ENCODE assay signal across 28 cellular contexts in genomic region chr11:41320233-41320993, GRCh38.
A peak's percentile ranks its signal among the peaks of the same experiment; 100 is the strongest.
DNase-seq lines count a peak whose midpoint lies in the region; ATAC-seq, FAIRE-seq and TF ChIP-seq lines count a peak whose summit lies in the region.
"Had no signal": no experiment of that assay in that cellular context is flagged by ENCODE, and none has a peak within 500 bp of the region (broad histone marks: within the 10 kb centered on the region; RNA-seq: fewer than 3 reads in every experiment).

No MANE protein-coding gene starts in this region.

- peak overlapping the region; percentile 48 for H2AFZ ChIP-seq in H9 (ENCODE audit: low read length)
- H2AFZ ChIP-seq: hepatocyte had no signal

- ATAC-seq in stimulated activated naive B cell treated with anti-CD40 and anti-IgM and Interleukin-4, amounts not matched to agents 10 μg/mL and 1 μg/mL and 100 μg/mL, for 72 hours (replicated peaks) = peak; percentile 56 to 86
- ATAC-seq: activated T-cell treated with anti-CD3 and anti-CD28 coated beads, Interleukin-2, amount 50 U/mL, for 4 hours; gastroesophageal sphincter; mucosa of descending colon; natural killer cell; SK-N-SH treated with all-trans-retinoic acid at 6 μM for 48 hours had no signal

- no peak overlapping the region for H3K23ac ChIP-seq in H9 (ENCODE audit: insufficient read length, low read depth, low read length)

- no peaks in the 10 kb centered on the region for H3K36me3 Mint-ChIP-seq in H9 (ENCODE audit: insufficient read depth in 1 of 3, low read depth in 3 of 3)
- no peaks in the 10 kb centered on the region for H3K36me3 Mint-ChIP-seq in stimulated activated naive B cell treated with anti-CD40 and anti-IgM and Interleukin-4, amounts not matched to agents 10 μg/mL and 1 μg/mL and 100 μg/mL, for 72 hours
- H3K36me3 Mint-ChIP-seq: natural killer cell had no signal

- H4K5ac ChIP-seq in H9 (ENCODE audit: insufficient read length, low read depth, low read length) = no peak overlapping the region

- H2BK5ac ChIP-seq in H9 (ENCODE audit: insufficient read length, low read length) = no peak overlapping the region

- no peaks in the 10 kb centered on the region for H3K79me1 ChIP-seq in H9 (ENCODE audit: insufficient read depth, low read depth, low read length, poor library complexity, severe bottlenecking)

- no peaks in the 10 kb centered on the region for H3K4me1 Mint-ChIP-seq in H9
- peaks cover 0 to 2% of the 10 kb centered on the region in 2 donors for H3K4me1 Mint-ChIP-seq in stimulated activated naive B cell treated with anti-CD40 and anti-IgM and Interleukin-4, amounts not matched to agents 10 μg/mL and 1 μg/mL and 100 μg/mL, for 72 hours
- H3K4me1 Mint-ChIP-seq: natural killer cell had no signal

- no peak overlapping the region for H3K18ac ChIP-seq in H9 (ENCODE audit: insufficient read length, low read depth, low read length)

- no peak overlapping the region for H2AK5ac ChIP-seq in H9 (ENCODE audit: insufficient read length, low read length)

- H2BK120ac ChIP-seq in H9 (ENCODE audit: low read depth, low read length, poor library complexity, severe bottlenecking) = no peak overlapping the region

- H3K4me1 ChIP-seq in H9 (ENCODE audit: insufficient read depth, low read length) = no peaks in the 10 kb centered on the region
- H3K4me1 ChIP-seq: BLaER1, gastroesophageal sphincter, suprapubic skin, upper lobe of left lung had no signal

- H3K79me2 ChIP-seq in H9 (ENCODE audit: insufficient read depth, low read length) = no peaks in the 10 kb centered on the region
- H3K79me2 ChIP-seq: hepatocyte had no signal

- no peaks in the 10 kb centered on the region for H3K27me3 ChIP-seq in H9 (ENCODE audit: insufficient read depth, low read length)
- H3K27me3 ChIP-seq: BLaER1, gastroesophageal sphincter, hepatocyte, suprapubic skin, upper lobe of left lung had no signal

- no peak overlapping the region for H4K8ac ChIP-seq in H9 (replicated peaks; ENCODE audit: insufficient read length, low read depth, low read length)

- no peak overlapping the region for H3K14ac ChIP-seq in H9 (ENCODE audit: insufficient read depth, low read length)

- no peaks in the 10 kb centered on the region for H4K20me1 ChIP-seq in H9 (ENCODE audit: control insufficient read depth, insufficient read depth, insufficient read length)
- H4K20me1 ChIP-seq: BLaER1 had no signal

- FAIRE-seq in RCC 7860 (lab: Jason Lieb, UNC) = peak; percentile 69
- FAIRE-seq: endothelial cell of umbilical vein, TTC549 had no signal

- no peaks in the 10 kb centered on the region for H3K9me3 Mint-ChIP-seq in H9
- peaks cover 1 to 8% of the 10 kb centered on the region in 2 donors for H3K9me3 Mint-ChIP-seq in stimulated activated naive B cell treated with anti-CD40 and anti-IgM and Interleukin-4, amounts not matched to agents 10 μg/mL and 1 μg/mL and 100 μg/mL, for 72 hours

- H3K27ac ChIP-seq in H9 (ENCODE audit: insufficient read length, low read depth, low read length) = no peak overlapping the region
- H3K27ac ChIP-seq: BLaER1, gastroesophageal sphincter, hepatocyte, suprapubic skin, upper lobe of left lung had no signal

- H3K56ac ChIP-seq in H9 (ENCODE audit: insufficient read length, low read depth, low read length) = no peak overlapping the region

- no peak overlapping the region for H2BK20ac ChIP-seq in H9 (ENCODE audit: low read depth, low read length, poor library complexity, severe bottlenecking)

- no peaks in the 10 kb centered on the region for H3K27me3 Mint-ChIP-seq in H9 (ENCODE audit: low read depth)
- H3K27me3 Mint-ChIP-seq in stimulated activated naive B cell treated with anti-CD40 and anti-IgM and Interleukin-4, amounts not matched to agents 10 μg/mL and 1 μg/mL and 100 μg/mL, for 72 hours = no peaks in the 10 kb centered on the region

- H3K23me2 ChIP-seq in H9 (ENCODE audit: insufficient read length, low read depth, low read length, poor library complexity, severe bottlenecking) = no peaks in the 10 kb centered on the region

- H3T11ph ChIP-seq in H9 (ENCODE audit: low read length) = no peak overlapping the region

- no peak overlapping the region for H2BK12ac ChIP-seq in H9 (ENCODE audit: insufficient read length, low read depth, low read length)

- TF ChIP-seq CTCF in H9 (conservative IDR thresholded peaks at IDR 0.05) = no peak

- H3K27ac Mint-ChIP-seq in H9 = no peak overlapping the region
- H3K27ac Mint-ChIP-seq in stimulated activated naive B cell treated with anti-CD40 and anti-IgM and Interleukin-4, amounts not matched to agents 10 μg/mL and 1 μg/mL and 100 μg/mL, for 72 hours = peak overlapping the region; percentile 57
- H3K27ac Mint-ChIP-seq: natural killer cell; T-helper 1 cell treated with Interleukin-12 subunit alpha and Interleukin-12 subunit beta and Interleukin-4 antibody, amounts not matched to agents 30 μg/mL and 1 μg/mL, for 36 hours had no signal

- no CpG with 5 or more reads among the region's 4 CpGs for WGBS in H9 (ENCODE audit: extremely low coverage, insufficient read length, low lambda C conversion rate)

- H3K9ac ChIP-seq in H9 (ENCODE audit: extremely low read depth, insufficient read length, low read length) = no peak overlapping the region
- H3K9ac ChIP-seq: BLaER1 had no signal

- no peak for DNase-seq in H9
- DNase-seq in RCC 7860 (ENCODE audit: low spot score) = peak; percentile 23
- DNase-seq in glomerular visceral epithelial cell (ENCODE audit: extremely low spot score) = peak; percentile 18
- no peak for DNase-seq in stimulated activated naive B cell treated with anti-CD40 and anti-IgM and Interleukin-4, amounts not matched to agents 10 μg/mL and 1 μg/mL and 100 μg/mL, for 72 hours
- DNase-seq in stimulated activated CD8-positive, alpha-beta memory T cell treated with anti-CD3 and anti-CD28 coated beads, Interleukin-4, amount 100 ng/mL, for 48 hours = no peak
- DNase-seq in NCI-H1092 treated with DMSO at 0.1 percent for 48 hours (lab: John Stamatoyannopoulos, UW) = no peak
- DNase-seq in cerebellar nuclear complex (lab: John Stamatoyannopoulos, UW) = no peak
- DNase-seq: activated CD4-positive, alpha-beta T cell treated with anti-CD3 and anti-CD28 coated beads, Interleukin-2, amount 50 U/mL, for 1 hour; activated CD4-positive, CD25-positive, alpha-beta regulatory T cell; activated T-cell treated with anti-CD3 and anti-CD28 coated beads, Interleukin-2, amount 50 U/mL, for 4 hours; DMS53; HCEC 1CT; mucosa of descending colon; natural killer cell; NCI-H1105; NCI-H187; NCI-H2171 treated with DMSO at 0.1 percent for 48 hours; NCI-H510A; stimulated activated naive CD4-positive, alpha-beta T cell treated with Interleukin-2 at 50 U/mL for 16 hours; upper lobe of left lung had no signal

- H3K4ac ChIP-seq in H9 (ENCODE audit: low read depth, low read length) = no peak overlapping the region

- no peak overlapping the region for H4K91ac ChIP-seq in H9 (ENCODE audit: insufficient read length, low read depth, low read length)

- no peak overlapping the region for H3K4me3 Mint-ChIP-seq in H9
- no peak overlapping the region for H3K4me3 Mint-ChIP-seq in stimulated activated naive B cell treated with anti-CD40 and anti-IgM and Interleukin-4, amounts not matched to agents 10 μg/mL and 1 μg/mL and 100 μg/mL, for 72 hours
- H3K4me3 Mint-ChIP-seq: activated T-cell treated with anti-CD3 and anti-CD28 coated beads, Interleukin-2, amount 50 U/mL, for 4 hours; natural killer cell; T-helper 1 cell treated with Interleukin-12 subunit alpha and Interleukin-12 subunit beta and Interleukin-4 antibody, amounts not matched to agents 30 μg/mL and 1 μg/mL, for 36 hours had no signal

- no peaks in the 10 kb centered on the region for H3K9me3 ChIP-seq in H9 (ENCODE audit: control insufficient read depth, low read depth, low read length)
- H3K9me3 ChIP-seq: BLaER1, gastroesophageal sphincter, mucosa of descending colon, suprapubic skin, upper lobe of left lung had no signal

- no peak overlapping the region for H3K4me2 ChIP-seq in H9 (ENCODE audit: insufficient read depth, insufficient read length, low read length)
- H3K4me2 ChIP-seq: BLaER1, hepatocyte had no signal

- H2BK15ac ChIP-seq in H9 (ENCODE audit: low read depth, low read length) = no peak overlapping the region

Comparison
In these comparisons a context has a peak if more than half of its experiments do, and no peak if none do; other contexts are left out.
1. DNase-seq: peak in RCC 7860 (single experiment) and glomerular visceral epithelial cell (single experiment); none in H9 (single experiment), stimulated activated naive B cell treated with anti-CD40 and anti-IgM and Interleukin-4, amounts not matched to agents 10 μg/mL and 1 μg/mL and 100 μg/mL, for 72 hours (single experiment), stimulated activated CD8-positive, alpha-beta memory T cell treated with anti-CD3 and anti-CD28 coated beads, Interleukin-4, amount 100 ng/mL, for 48 hours (single experiment), NCI-H1092 treated with DMSO at 0.1 percent for 48 hours (single experiment) and cerebellar nuclear complex (0 of 2).